10 cellular contexts compared by ENCODE assay signal in genomic region chr13:111210488-111210887, GRCh38.
A peak's percentile ranks its signal among the peaks of the same experiment; 100 is the strongest.
DNase-seq lines count a peak whose midpoint lies in the region; ATAC-seq and TF ChIP-seq lines count a peak whose summit lies in the region.
"Had no signal": no experiment of that assay in that cellular context is flagged by ENCODE, and none has a peak within 500 bp of the region (broad histone marks: within the 10 kb centered on the region; RNA-seq: fewer than 3 reads in every experiment).

No MANE protein-coding gene starts in this region.

- POLR2A ChIA-PET in activated CD4-positive, alpha-beta T cell treated with anti-CD3 and anti-CD28 coated beads for 36 hours (lab: Charles Lee), result interaction anchor here (0.7 kb wide), 1 partner anchor 49 kb away, joined by 4 read pairs; no protein-coding TSS in a partner anchor
- POLR2A ChIA-PET in HEK293T (lab: Yijun Ruan, JAX), result no interaction called here

- TF ChIP-seq CTCF in choroid plexus epithelial cell (conservative IDR thresholded peaks at IDR 0.05; ENCODE audit: low read depth, low read length) (no peak), lower lobe of right lung (IDR thresholded peaks at IDR 0.05) (no peak), transverse colon (IDR thresholded peaks at IDR 0.05) (no peak)

- H3K9me3 Mint-ChIP-seq in activated CD4-positive, alpha-beta T cell treated with anti-CD3 and anti-CD28 coated beads for 36 hours (ENCODE audit: low read depth), result no peaks in the 10 kb centered on the region

- H3K36me3 Mint-ChIP-seq in activated CD4-positive, alpha-beta T cell treated with anti-CD3 and anti-CD28 coated beads for 36 hours (ENCODE audit: low read depth), result peaks cover 17% of the 10 kb centered on the region

- 57 to 73% methylated on average over 9 of the region's 9 CpGs for WGBS in transverse colon (ENCODE audit: low coverage in 1 of 2), 2 donors

- H3K27me3 Mint-ChIP-seq in activated CD4-positive, alpha-beta T cell treated with anti-CD3 and anti-CD28 coated beads for 36 hours, result no peaks in the 10 kb centered on the region

- H3K4me3 ChIP-seq in choroid plexus epithelial cell (ENCODE audit: low read depth, low read length) (peak overlapping the region; percentile 42), lower lobe of right lung (peak overlapping the region; percentile 9), transverse colon (no peak overlapping the region)
- H3K4me3 ChIP-seq: A549, uterus had no signal

- no peaks in the 10 kb centered on the region for H3K9me3 ChIP-seq in lower lobe of right lung
- H3K9me3 ChIP-seq in transverse colon, result no peaks in the 10 kb centered on the region
- H3K9me3 ChIP-seq: A549, uterus had no signal

- H3K27me3 ChIP-seq in lower lobe of right lung (ENCODE audit: low read depth), result no peaks in the 10 kb centered on the region
- H3K27me3 ChIP-seq in transverse colon, result no peaks in the 10 kb centered on the region
- H3K27me3 ChIP-seq: uterus had no signal

- no peak for ATAC-seq in activated CD4-positive, alpha-beta T cell treated with anti-CD3 and anti-CD28 coated beads for 36 hours
- peak; percentile 88 to 90 for ATAC-seq in lower lobe of right lung

- in situ Hi-C loops in transverse colon (cut with MboI; ENCODE audit: low pct_ligation_motif_present in 1 of 4, low pct_unique_long_range_greater_than_20kb in 1 of 4, low sequenced_read_pairs in 3 of 4), result loop anchor here in 1 of 4 donors (25.0 kb wide), 1 partner anchor 298 kb away; the partner anchor contains the start of gene ANKRD10

- CTCF ChIA-PET in activated CD4-positive, alpha-beta T cell treated with anti-CD3 and anti-CD28 coated beads for 36 hours (lab: Charles Lee), result interaction anchor here (0.6 to 2.0 kb wide), 2 partner anchors 143 to 494 kb away, joined by 3 to 7 read pairs; no protein-coding TSS in a partner anchor
- CTCF ChIA-PET in HEK293T (lab: Yijun Ruan, JAX), result no interaction called here

- peaks cover 5% of the 10 kb centered on the region for H3K36me3 ChIP-seq in lower lobe of right lung
- H3K36me3 ChIP-seq in transverse colon, result no peaks in the 10 kb centered on the region
- H3K36me3 ChIP-seq: uterus had no signal

- intact Hi-C loops in activated CD4-positive, alpha-beta T cell treated with anti-CD3 and anti-CD28 coated beads for 36 hours (cut with DNase I, micrococcal nuclease), result no loop called here
- intact Hi-C loops in lower lobe of right lung (cut with DNase I), result no loop called here
- intact Hi-C loops in transverse colon (cut with DNase I; ENCODE audit: low total_unique reads), result loop anchor here (10.0 kb wide), 1 partner anchor 56 kb away; no protein-coding TSS in a partner anchor

- peaks cover 50% of the 10 kb centered on the region for H3K4me1 Mint-ChIP-seq in activated CD4-positive, alpha-beta T cell treated with anti-CD3 and anti-CD28 coated beads for 36 hours

- H3K4me3 Mint-ChIP-seq in activated CD4-positive, alpha-beta T cell treated with anti-CD3 and anti-CD28 coated beads for 36 hours, result no peak overlapping the region

- TF ChIP-seq POLR2A in transverse colon (IDR thresholded peaks at IDR 0.05), result no peak

- TF ChIP-seq EP300 in transverse colon (IDR thresholded peaks at IDR 0.05; ENCODE audit: low read depth), result no peak

- peak overlapping the region; percentile 35 for H3K27ac Mint-ChIP-seq in activated CD4-positive, alpha-beta T cell treated with anti-CD3 and anti-CD28 coated beads for 36 hours

- H3K4me1 ChIP-seq in lower lobe of right lung (peaks cover 46% of the 10 kb centered on the region), transverse colon (peaks cover 0 to 22% (median 3%) of the 10 kb centered on the region in 4 donors)
- H3K4me1 ChIP-seq: uterus had no signal

- DNase-seq in activated CD4-positive, alpha-beta T cell treated with anti-CD3 and anti-CD28 coated beads for 36 hours, result no peak
- DNase-seq in activated CD4-positive, alpha-beta T cell treated with anti-CD3 and anti-CD28 coated beads, Interleukin-2, amount 50 U/mL, for 1 hour, result no peak
- peak; percentile 93 for DNase-seq in choroid plexus epithelial cell (ENCODE audit: low read depth)
- DNase-seq in lower lobe of right lung, result peak; percentile 75
- DNase-seq in transverse colon, result no peak
- DNase-seq in HEK293T (ENCODE audit: extremely low spot score), result no peak
- DNase-seq in NOMO-1 treated with dmso at 0.1 percent for 144 hours (lab: John Stamatoyannopoulos, UW; ENCODE audit: unreplicated experiment), result no peak
- DNase-seq in NCI-H345 (lab: John Stamatoyannopoulos, UW), result no peak
- DNase-seq: uterus had no signal

- peak overlapping the region; percentile 51 for H3K27ac ChIP-seq in lower lobe of right lung
- H3K27ac ChIP-seq in transverse colon, result peak overlapping the region; percentile 2 to 48 (median 23)
- H3K27ac ChIP-seq: A549 had no signal

TF ChIP-seq in HEK293T, 16 proteins besides CTCF, POLR2A, EP300 and RAD21:
- TF ChIP-seq FOXA1 (IDR thresholded peaks at IDR 0.05), result no peak
- TF ChIP-seq CTBP1 (IDR thresholded peaks at IDR 0.05; ENCODE audit: borderline replicate concordance), result no peak
- TF ChIP-seq ELF4 (IDR thresholded peaks at IDR 0.05), result no peak
- TF ChIP-seq LEF1 (IDR thresholded peaks at IDR 0.05; ENCODE audit: borderline replicate concordance), result no peak
- TF ChIP-seq SUZ12 (IDR thresholded peaks at IDR 0.05), result no peak
- TF ChIP-seq BHLHE40 (IDR thresholded peaks at IDR 0.05; ENCODE audit: borderline replicate concordance), result no peak
- TF ChIP-seq PKNOX1 (IDR thresholded peaks at IDR 0.05), result no peak
- no peak for TF ChIP-seq FOXK2 (IDR thresholded peaks at IDR 0.05)
- TF ChIP-seq FOXM1 (IDR thresholded peaks at IDR 0.05; ENCODE audit: borderline replicate concordance), result no peak
- no peak for TF ChIP-seq HDGF (IDR thresholded peaks at IDR 0.05; ENCODE audit: borderline replicate concordance)
- no peak for TF ChIP-seq TARDBP (IDR thresholded peaks at IDR 0.05)
- TF ChIP-seq L3MBTL2 (conservative IDR thresholded peaks at IDR 0.05), result no peak
- TF ChIP-seq ZNF384 (IDR thresholded peaks at IDR 0.05), result no peak
- no peak for TF ChIP-seq NFRKB (IDR thresholded peaks at IDR 0.05)
- no peak for TF ChIP-seq ARNT (IDR thresholded peaks at IDR 0.05)
- TF ChIP-seq SP1 (IDR thresholded peaks at IDR 0.05), result no peak
TF ChIP-seq in HEK293T: peak in this region for 0.

Comparison
In these comparisons a context has a peak if more than half of its experiments do, and no peak if none do; other contexts are left out.
1. DNase-seq: peak in choroid plexus epithelial cell (single experiment) and lower lobe of right lung (single experiment); none in activated CD4-positive, alpha-beta T cell treated with anti-CD3 and anti-CD28 coated beads for 36 hours (single experiment), activated CD4-positive, alpha-beta T cell treated with anti-CD3 and anti-CD28 coated beads, Interleukin-2, amount 50 U/mL, for 1 hour (single experiment), transverse colon (single experiment), HEK293T (single experiment), NOMO-1 treated with dmso at 0.1 percent for 144 hours (single experiment) and NCI-H345 (single experiment).
2. H3K4me3 ChIP-seq: peak in choroid plexus epithelial cell (single experiment) and lower lobe of right lung (single experiment); none in transverse colon (0 of 4).